2 cellular contexts compared by ENCODE assay signal in the genomic region with DNA sequence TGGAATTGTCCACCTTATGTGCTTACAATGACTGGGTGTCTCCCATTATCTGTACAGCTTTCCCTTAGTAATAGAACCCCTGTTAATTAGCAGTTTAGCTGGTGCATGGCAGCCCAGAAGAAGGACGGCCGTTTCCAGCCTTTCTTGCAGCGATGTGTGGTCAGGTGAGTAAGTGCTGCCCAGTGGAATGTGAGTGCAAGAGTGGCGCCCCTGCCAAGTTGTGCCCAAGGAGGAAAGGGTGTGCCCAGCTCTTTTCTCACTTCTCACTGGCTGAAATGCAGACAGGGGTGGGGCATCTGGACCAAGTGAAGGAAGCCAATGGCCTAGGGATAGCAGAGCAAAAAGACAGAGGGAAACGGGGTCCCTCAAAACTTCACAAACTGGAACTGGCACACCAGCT.
TF ChIP-seq lines count a peak whose summit lies in the region.

No MANE protein-coding gene starts in this region.

TF ChIP-seq in A549, 52 proteins besides CTCF, POLR2A, EP300 and RAD21:
- TF ChIP-seq ESRRA (IDR thresholded peaks at IDR 0.05; ENCODE audit: borderline replicate concordance, low read length) (no peak), KDM5A (IDR thresholded peaks at IDR 0.05) (no peak), GATA3 (IDR thresholded peaks at IDR 0.05; ENCODE audit: borderline replicate concordance) (no peak), HOXB13 (CRISPR knock-in tag; IDR thresholded peaks at IDR 0.05; ENCODE audit: low read depth) (no peak), CHD2 (IDR thresholded peaks at IDR 0.05; ENCODE audit: low read length, partially characterized antibody) (no peak), NPAS2 (CRISPR knock-in tag; IDR thresholded peaks at IDR 0.05; ENCODE audit: borderline replicate concordance) (no peak), JUNB (IDR thresholded peaks at IDR 0.05) (no peak), NFE2L2 (conservative IDR thresholded peaks at IDR 0.05; ENCODE audit: low read length) (no peak), RNF2 (IDR thresholded peaks at IDR 0.05; ENCODE audit: borderline replicate concordance, low read depth) (no peak), CBX2 (IDR thresholded peaks at IDR 0.05; ENCODE audit: borderline replicate concordance, low read depth) (no peak), CHD4 (IDR thresholded peaks at IDR 0.05; ENCODE audit: borderline replicate concordance) (no peak), MAFK (IDR thresholded peaks at IDR 0.05; ENCODE audit: partially characterized antibody) (no peak), TP53 (CRISPR knock-in tag; IDR thresholded peaks at IDR 0.05) (no peak), CEBPB (IDR thresholded peaks at IDR 0.05) (no peak)
- TF ChIP-seq, protein P1, sequence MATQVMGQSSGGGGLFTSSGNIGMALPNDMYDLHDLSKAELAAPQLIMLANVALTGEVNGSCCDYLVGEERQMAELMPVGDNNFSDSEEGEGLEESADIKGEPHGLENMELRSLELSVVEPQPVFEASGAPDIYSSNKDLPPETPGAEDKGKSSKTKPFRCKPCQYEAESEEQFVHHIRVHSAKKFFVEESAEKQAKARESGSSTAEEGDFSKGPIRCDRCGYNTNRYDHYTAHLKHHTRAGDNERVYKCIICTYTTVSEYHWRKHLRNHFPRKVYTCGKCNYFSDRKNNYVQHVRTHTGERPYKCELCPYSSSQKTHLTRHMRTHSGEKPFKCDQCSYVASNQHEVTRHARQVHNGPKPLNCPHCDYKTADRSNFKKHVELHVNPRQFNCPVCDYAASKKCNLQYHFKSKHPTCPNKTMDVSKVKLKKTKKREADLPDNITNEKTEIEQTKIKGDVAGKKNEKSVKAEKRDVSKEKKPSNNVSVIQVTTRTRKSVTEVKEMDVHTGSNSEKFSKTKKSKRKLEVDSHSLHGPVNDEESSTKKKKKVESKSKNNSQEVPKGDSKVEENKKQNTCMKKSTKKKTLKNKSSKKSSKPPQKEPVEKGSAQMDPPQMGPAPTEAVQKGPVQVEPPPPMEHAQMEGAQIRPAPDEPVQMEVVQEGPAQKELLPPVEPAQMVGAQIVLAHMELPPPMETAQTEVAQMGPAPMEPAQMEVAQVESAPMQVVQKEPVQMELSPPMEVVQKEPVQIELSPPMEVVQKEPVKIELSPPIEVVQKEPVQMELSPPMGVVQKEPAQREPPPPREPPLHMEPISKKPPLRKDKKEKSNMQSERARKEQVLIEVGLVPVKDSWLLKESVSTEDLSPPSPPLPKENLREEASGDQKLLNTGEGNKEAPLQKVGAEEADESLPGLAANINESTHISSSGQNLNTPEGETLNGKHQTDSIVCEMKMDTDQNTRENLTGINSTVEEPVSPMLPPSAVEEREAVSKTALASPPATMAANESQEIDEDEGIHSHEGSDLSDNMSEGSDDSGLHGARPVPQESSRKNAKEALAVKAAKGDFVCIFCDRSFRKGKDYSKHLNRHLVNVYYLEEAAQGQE (IDR thresholded peaks at IDR 0.05): no peak
- TF ChIP-seq, protein P2, sequence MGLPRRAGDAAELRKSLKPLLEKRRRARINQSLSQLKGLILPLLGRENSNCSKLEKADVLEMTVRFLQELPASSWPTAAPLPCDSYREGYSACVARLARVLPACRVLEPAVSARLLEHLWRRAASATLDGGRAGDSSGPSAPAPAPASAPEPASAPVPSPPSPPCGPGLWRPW (IDR thresholded peaks at IDR 0.05): no peak
- TF ChIP-seq, protein P3, sequence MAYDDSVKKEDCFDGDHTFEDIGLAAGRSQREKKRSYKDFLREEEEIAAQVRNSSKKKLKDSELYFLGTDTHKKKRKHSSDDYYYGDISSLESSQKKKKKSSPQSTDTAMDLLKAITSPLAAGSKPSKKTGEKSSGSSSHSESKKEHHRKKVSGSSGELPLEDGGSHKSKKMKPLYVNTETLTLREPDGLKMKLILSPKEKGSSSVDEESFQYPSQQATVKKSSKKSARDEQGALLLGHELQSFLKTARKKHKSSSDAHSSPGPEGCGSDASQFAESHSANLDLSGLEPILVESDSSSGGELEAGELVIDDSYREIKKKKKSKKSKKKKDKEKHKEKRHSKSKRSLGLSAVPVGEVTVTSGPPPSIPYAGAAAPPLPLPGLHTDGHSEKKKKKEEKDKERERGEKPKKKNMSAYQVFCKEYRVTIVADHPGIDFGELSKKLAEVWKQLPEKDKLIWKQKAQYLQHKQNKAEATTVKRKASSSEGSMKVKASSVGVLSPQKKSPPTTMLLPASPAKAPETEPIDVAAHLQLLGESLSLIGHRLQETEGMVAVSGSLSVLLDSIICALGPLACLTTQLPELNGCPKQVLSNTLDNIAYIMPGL (CRISPR knock-in tag; IDR thresholded peaks at IDR 0.05; ENCODE audit: borderline replicate concordance): no peak
- TF ChIP-seq, protein P4, sequence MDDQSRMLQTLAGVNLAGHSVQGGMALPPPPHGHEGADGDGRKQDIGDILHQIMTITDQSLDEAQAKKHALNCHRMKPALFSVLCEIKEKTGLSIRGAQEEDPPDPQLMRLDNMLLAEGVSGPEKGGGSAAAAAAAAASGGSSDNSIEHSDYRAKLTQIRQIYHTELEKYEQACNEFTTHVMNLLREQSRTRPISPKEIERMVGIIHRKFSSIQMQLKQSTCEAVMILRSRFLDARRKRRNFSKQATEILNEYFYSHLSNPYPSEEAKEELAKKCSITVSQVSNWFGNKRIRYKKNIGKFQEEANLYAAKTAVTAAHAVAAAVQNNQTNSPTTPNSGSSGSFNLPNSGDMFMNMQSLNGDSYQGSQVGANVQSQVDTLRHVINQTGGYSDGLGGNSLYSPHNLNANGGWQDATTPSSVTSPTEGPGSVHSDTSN (IDR thresholded peaks at IDR 0.05): no peak
TF ChIP-seq in A549: peak in this region for 0.

TF ChIP-seq in HCT116, 20 proteins besides CTCF, POLR2A, EP300 and RAD21:
- TF ChIP-seq JUND (IDR thresholded peaks at IDR 0.05): no peak
- TF ChIP-seq, protein P5, sequence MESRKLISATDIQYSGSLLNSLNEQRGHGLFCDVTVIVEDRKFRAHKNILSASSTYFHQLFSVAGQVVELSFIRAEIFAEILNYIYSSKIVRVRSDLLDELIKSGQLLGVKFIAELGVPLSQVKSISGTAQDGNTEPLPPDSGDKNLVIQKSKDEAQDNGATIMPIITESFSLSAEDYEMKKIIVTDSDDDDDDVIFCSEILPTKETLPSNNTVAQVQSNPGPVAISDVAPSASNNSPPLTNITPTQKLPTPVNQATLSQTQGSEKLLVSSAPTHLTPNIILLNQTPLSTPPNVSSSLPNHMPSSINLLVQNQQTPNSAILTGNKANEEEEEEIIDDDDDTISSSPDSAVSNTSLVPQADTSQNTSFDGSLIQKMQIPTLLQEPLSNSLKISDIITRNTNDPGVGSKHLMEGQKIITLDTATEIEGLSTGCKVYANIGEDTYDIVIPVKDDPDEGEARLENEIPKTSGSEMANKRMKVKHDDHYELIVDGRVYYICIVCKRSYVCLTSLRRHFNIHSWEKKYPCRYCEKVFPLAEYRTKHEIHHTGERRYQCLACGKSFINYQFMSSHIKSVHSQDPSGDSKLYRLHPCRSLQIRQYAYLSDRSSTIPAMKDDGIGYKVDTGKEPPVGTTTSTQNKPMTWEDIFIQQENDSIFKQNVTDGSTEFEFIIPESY (IDR thresholded peaks at IDR 0.05; ENCODE audit: extremely low read depth, insufficient replicate concordance, low read length): no peak
- no peak for TF ChIP-seq ZFX (IDR thresholded peaks at IDR 0.05)
- TF ChIP-seq, protein P6, sequence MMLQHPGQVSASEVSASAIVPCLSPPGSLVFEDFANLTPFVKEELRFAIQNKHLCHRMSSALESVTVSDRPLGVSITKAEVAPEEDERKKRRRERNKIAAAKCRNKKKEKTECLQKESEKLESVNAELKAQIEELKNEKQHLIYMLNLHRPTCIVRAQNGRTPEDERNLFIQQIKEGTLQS (IDR thresholded peaks at IDR 0.05): no peak
- TF ChIP-seq SP1 (IDR thresholded peaks at IDR 0.05; ENCODE audit: low read depth): no peak
- TF ChIP-seq EZH2 (IDR thresholded peaks at IDR 0.05): no peak
- TF ChIP-seq ELF1 (IDR thresholded peaks at IDR 0.05; ENCODE audit: borderline replicate concordance, low read depth): no peak
- TF ChIP-seq YY1 (IDR thresholded peaks at IDR 0.05; ENCODE audit: extremely low read depth, insufficient replicate concordance, low read depth, low read length): no peak
- no peak for TF ChIP-seq POLR2AphosphoS5 (IDR thresholded peaks at IDR 0.05; ENCODE audit: low read depth, low read length)
